In the genomic region with DNA sequence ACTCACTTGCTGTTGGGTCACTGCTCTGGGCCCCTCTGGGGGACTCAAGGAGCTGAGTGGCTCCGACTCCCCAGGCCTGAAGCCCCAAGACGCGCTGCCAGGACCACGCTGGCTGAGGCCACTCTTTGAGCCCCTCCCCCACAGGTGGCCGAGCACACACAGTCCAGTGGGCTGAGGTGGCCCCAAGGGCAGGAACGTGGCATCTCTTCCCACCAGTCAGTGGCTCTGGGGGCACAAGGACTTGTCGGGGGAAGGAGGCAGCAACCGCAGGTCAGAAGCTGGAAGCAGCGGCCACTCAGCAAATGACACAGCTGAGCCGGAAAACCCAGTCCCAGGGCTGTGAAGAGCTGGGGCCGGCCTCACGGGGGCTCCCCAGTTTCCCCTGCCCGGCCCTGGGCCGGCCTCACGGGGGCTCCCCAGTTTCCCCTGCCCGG, we compare ENCODE assay signal across 8 cellular contexts. TPM values are rescaled to one million over a fixed set of nuclear protein-coding genes. Genes with fewer than 3 reads are reported as not detected.
DNase-seq lines count a peak whose midpoint lies in the region; ATAC-seq and TF ChIP-seq lines count a peak whose summit lies in the region.

No MANE protein-coding gene starts in this region.

- H3K4me3 ChIP-seq in skin epidermis, result peak overlapping the region in 4 of 7 experiments; percentile 9 to 25 (median 11)

- H3K27me3 ChIP-seq in foreskin keratinocyte, result peaks cover 19% of the 10 kb centered on the region

- no peaks in the 10 kb centered on the region for H3K4me1 ChIP-seq in foreskin keratinocyte

- TF ChIP-seq CTCF in foreskin keratinocyte (conservative IDR thresholded peaks at IDR 0.05), result no peak

- DNase-seq in CMK (ENCODE audit: low read depth) (peak; percentile 60), RKO (ENCODE audit: low spot score) (peak; percentile 28), foreskin keratinocyte (no peak), NCI-H446 (lab: John Stamatoyannopoulos, UW) (no peak)
- no peak for DNase-seq in activated CD4-positive, CD25-positive, alpha-beta regulatory T cell (lab: John Stamatoyannopoulos, UW)

- peak; percentile 41 for ATAC-seq in GM19463 (IDR thresholded peaks at IDR 0.05; ENCODE audit: unreplicated experiment)
- ATAC-seq in foreskin keratinocyte, result peak; percentile 10
- no peak for ATAC-seq in GM21360 (IDR thresholded peaks at IDR 0.05; ENCODE audit: unreplicated experiment)

- H3K27ac ChIP-seq in foreskin keratinocyte (no peak overlapping the region), skin epidermis (peak overlapping the region in 3 of 21 experiments; percentile 6 to 43 (median 15))

RNA-seq across cellular contexts. Expression of gene GRIFIN, which starts 24.1 kb away (rescaled TPM):
- not detected in 2 replicates for total RNA-seq in foreskin keratinocyte
- polyA plus RNA-seq in foreskin keratinocyte, result not detected in 2 replicates

RNA-seq across cellular contexts. Expression of gene CHST12, which starts 48.7 kb away (rescaled TPM):
- 6.1 and 7.5 TPM in 2 replicates for total RNA-seq in foreskin keratinocyte
- 10.2 and 10.7 TPM in 2 replicates for polyA plus RNA-seq in foreskin keratinocyte

Comparison
In these comparisons a context has a peak if more than half of its experiments do, and no peak if none do; other contexts are left out.
1. DNase-seq: peak in CMK (single experiment) and RKO (single experiment); none in foreskin keratinocyte (0 of 2), NCI-H446 (0 of 2) and activated CD4-positive, CD25-positive, alpha-beta regulatory T cell (0 of 4).